Comparison of ENCODE assay signal across 15 cellular contexts in genomic region chr2:46849080-46849715, GRCh38.
DNase-seq lines count a peak whose midpoint lies in the region; ATAC-seq, FAIRE-seq and TF ChIP-seq lines count a peak whose summit lies in the region.
"Had no signal": no experiment of that assay in that cellular context is flagged by ENCODE, and none has a peak within 500 bp of the region (broad histone marks: within the 10 kb centered on the region; RNA-seq: fewer than 3 reads in every experiment).

No MANE protein-coding gene starts in this region.

- no peak for FAIRE-seq in astrocyte (lab: Jason Lieb, UNC)
- FAIRE-seq in kidney (lab: Jason Lieb, UNC): no peak
- FAIRE-seq: GM12892, TTC549 had no signal

- H3K4me1 Mint-ChIP-seq in astrocyte (ENCODE audit: low read depth, unreplicated experiment): peaks cover 48% of the 10 kb centered on the region
- H3K4me1 Mint-ChIP-seq: immature natural killer cell had no signal

- H3K9ac ChIP-seq in astrocyte (ENCODE audit: low read length) (peak overlapping the region; percentile 80), kidney (ENCODE audit: low read length in 2 of 2) (peak overlapping the region; percentile 5 to 68), skeletal muscle satellite cell (ENCODE audit: low read depth, low read length) (peak overlapping the region; percentile 76)

- peaks cover 6% of the 10 kb centered on the region for H3K9me3 Mint-ChIP-seq in astrocyte (ENCODE audit: unreplicated experiment)
- H3K9me3 Mint-ChIP-seq: activated T-cell treated with anti-CD3 and anti-CD28 coated beads, Interleukin-2, amount 50 U/mL, for 4 hours had no signal

- no peak overlapping the region for H3K27ac Mint-ChIP-seq in astrocyte (ENCODE audit: unreplicated experiment)
- H3K27ac Mint-ChIP-seq: immature natural killer cell had no signal

- H3K9me3 ChIP-seq in astrocyte (ENCODE audit: insufficient read depth, low read depth, low read length) (no peaks in the 10 kb centered on the region), kidney (ENCODE audit: control insufficient read depth in 1 of 2, low read length in 2 of 2) (no peaks in the 10 kb centered on the region), skeletal muscle satellite cell (replicated peaks; ENCODE audit: low read length) (no peaks in the 10 kb centered on the region), A673 (ENCODE audit: low read depth, low read length, poor library complexity, severe bottlenecking) (no peaks in the 10 kb centered on the region)

- intact Hi-C loops in kidney (cut with DNase I) (no loop called here), A673 (cut with micrococcal nuclease; ENCODE audit: unreplicated experiment) (no loop called here)

- no peaks in the 10 kb centered on the region for H3K27me3 ChIP-seq in astrocyte (ENCODE audit: insufficient read depth, low read length)
- no peaks in the 10 kb centered on the region for H3K27me3 ChIP-seq in skeletal muscle satellite cell (ENCODE audit: control insufficient read depth, insufficient read depth, low read length)
- no peaks in the 10 kb centered on the region for H3K27me3 ChIP-seq in A673 (replicated peaks; ENCODE audit: insufficient read depth, low read depth, low read length, poor library complexity)
- H3K27me3 ChIP-seq: dorsolateral prefrontal cortex had no signal

- peak overlapping the region; percentile 94 for H3K27ac ChIP-seq in astrocyte (ENCODE audit: low read depth, low read length)
- peak overlapping the region; percentile 43 to 96 for H3K27ac ChIP-seq in kidney (ENCODE audit: low read depth in 2 of 2, low read length in 2 of 2)
- H3K27ac ChIP-seq in A673 (ENCODE audit: low read depth, low read length, poor library complexity, severe bottlenecking): no peak overlapping the region

- no peaks in the 10 kb centered on the region for H4K20me1 ChIP-seq in astrocyte (ENCODE audit: insufficient read depth, low read length)

- BruUV-seq in A673 (replicated peaks; lab: Mats Ljungman, UMichigan): no TSS peak

- no peak overlapping the region for H3K4me3 Mint-ChIP-seq in astrocyte (ENCODE audit: unreplicated experiment)
- H3K4me3 Mint-ChIP-seq: activated T-cell treated with anti-CD3 and anti-CD28 coated beads, Interleukin-2, amount 50 U/mL, for 4 hours; immature natural killer cell had no signal

- H3K4me3 ChIP-seq in astrocyte (ENCODE audit: insufficient read depth, low read depth, low read length) (no peak overlapping the region), kidney (ENCODE audit: low read length in 2 of 2) (peak overlapping the region in 1 of 2 donors; percentile 0), skeletal muscle satellite cell (ENCODE audit: low read length) (no peak overlapping the region), A673 (ENCODE audit: low read depth, low read length, poor library complexity, severe bottlenecking) (no peak overlapping the region)
- H3K4me3 ChIP-seq: dorsolateral prefrontal cortex had no signal

- CTCF ChIA-PET in A673 (lab: Charles Lee): no interaction called here

- H2AFZ ChIP-seq in astrocyte (ENCODE audit: low read depth, low read length): no peak overlapping the region

- ATAC-seq in HG03521 (IDR thresholded peaks at IDR 0.05; ENCODE audit: unreplicated experiment) (no peak), HG03571 (IDR thresholded peaks at IDR 0.05; ENCODE audit: unreplicated experiment) (no peak)
- ATAC-seq: activated T-cell treated with anti-CD3 and anti-CD28 coated beads, Interleukin-2, amount 50 U/mL, for 4 hours had no signal

- POLR2A ChIA-PET in A673 (lab: Charles Lee; ENCODE audit: low non-redundant PET): no interaction called here

- no peaks in the 10 kb centered on the region for H3K36me3 ChIP-seq in astrocyte (ENCODE audit: insufficient read depth, low read length)
- no peaks in the 10 kb centered on the region for H3K36me3 ChIP-seq in kidney (ENCODE audit: control insufficient read depth in 1 of 2, insufficient read depth in 2 of 2, low read length in 2 of 2)
- H3K36me3 ChIP-seq in skeletal muscle satellite cell (ENCODE audit: insufficient read depth, low read length): no peaks in the 10 kb centered on the region
- H3K36me3 ChIP-seq in A673 (ENCODE audit: insufficient read depth, low read length, poor library complexity, severe bottlenecking): no peaks in the 10 kb centered on the region

- H3K4me1 ChIP-seq in astrocyte (ENCODE audit: insufficient read depth, low read length) (peaks cover 64% of the 10 kb centered on the region), kidney (ENCODE audit: control insufficient read depth in 1 of 2, insufficient read depth in 1 of 2, low read depth in 1 of 2, low read length in 2 of 2) (peaks cover 49 to 52% of the 10 kb centered on the region in 2 donors), skeletal muscle satellite cell (ENCODE audit: control insufficient read depth, insufficient read depth, low read length) (peaks cover 70% of the 10 kb centered on the region), A673 (ENCODE audit: insufficient read depth, low read length, poor library complexity, severe bottlenecking) (peaks cover 38% of the 10 kb centered on the region)

- peaks cover 2% of the 10 kb centered on the region for H3K36me3 Mint-ChIP-seq in astrocyte (ENCODE audit: low read depth, unreplicated experiment)
- H3K36me3 Mint-ChIP-seq: immature natural killer cell had no signal

- DNase-seq in DMS79 (lab: John Stamatoyannopoulos, UW) (peak; percentile 30), astrocyte (ENCODE audit: low read depth) (peak; percentile 84), kidney (peak; percentile 52), A673 (ENCODE audit: low spot score) (no peak), SKM-1 treated with dmso at 0.1 percent for 144 hours (lab: John Stamatoyannopoulos, UW; ENCODE audit: unreplicated experiment) (no peak)
- DNase-seq: activated T-cell treated with anti-CD3 and anti-CD28 coated beads, Interleukin-2, amount 50 U/mL, for 4 hours; dorsolateral prefrontal cortex; immature natural killer cell; NK-92 treated with Interleukin-12 subunit alpha and Interleukin-12 subunit beta, amount 100 ng/mL, for 24 hours; stimulated activated naive CD4-positive, alpha-beta T cell had no signal

- peaks cover 3% of the 10 kb centered on the region for H3K27me3 Mint-ChIP-seq in astrocyte (ENCODE audit: low read depth, unreplicated experiment)

- TF ChIP-seq CTCF in astrocyte (IDR thresholded peaks at IDR 0.05; ENCODE audit: insufficient read depth, low read depth, low read length) (no peak), kidney (IDR thresholded peaks at IDR 0.05; ENCODE audit: borderline replicate concordance, extremely low read depth, insufficient read depth) (no peak), A673 (conservative IDR thresholded peaks at IDR 0.05; ENCODE audit: low read depth, low read length) (no peak)

- H3K4me2 ChIP-seq in astrocyte (ENCODE audit: low read length) (peak overlapping the region; percentile 76), skeletal muscle satellite cell (ENCODE audit: low read length) (no peak overlapping the region)

- H3K79me2 ChIP-seq in astrocyte (ENCODE audit: insufficient read depth, low read length): no peaks in the 10 kb centered on the region

Comparison
In these comparisons a context has a peak if more than half of its experiments do, and no peak if none do; other contexts are left out.
1. DNase-seq: peak in DMS79 (single experiment), astrocyte (single experiment) and kidney (single experiment); none in A673 (single experiment) and SKM-1 treated with dmso at 0.1 percent for 144 hours (single experiment).
2. Peak in every context shown above with its lines, with median percentiles within 50 percentile points of each other: H3K9ac ChIP-seq.